In the genomic region with DNA sequence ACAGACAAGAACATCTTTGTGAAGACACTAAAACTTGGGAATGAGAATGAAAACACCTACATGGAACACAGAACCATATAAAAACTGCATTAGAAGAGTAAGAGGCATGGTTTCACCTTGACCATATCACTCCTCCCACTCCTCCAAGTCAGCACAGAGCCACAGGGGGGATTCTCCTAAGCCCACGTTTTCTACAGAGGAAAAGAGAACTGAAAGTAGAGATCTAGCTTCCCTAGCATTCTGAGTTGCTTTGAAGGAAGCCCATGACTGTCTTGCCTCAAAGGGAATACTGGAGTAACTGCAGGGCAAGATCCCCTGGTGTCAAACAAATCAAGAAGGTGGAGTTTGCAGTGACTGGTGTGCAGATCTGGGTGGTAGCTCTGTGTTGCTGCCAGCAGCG, we compare ENCODE assay signal across 24 cellular contexts.
"Had no signal": no experiment of that assay in that cellular context is flagged by ENCODE, and none has a peak within 500 bp of the region (broad histone marks: within the 10 kb centered on the region; RNA-seq: fewer than 3 reads in every experiment).

No MANE protein-coding gene starts in this region.

- ATAC-seq: esophagus mucosa; naive thymus-derived CD4-positive, alpha-beta T cell; stimulated activated effector memory CD8-positive, alpha-beta T cell treated with anti-CD3 and anti-CD28 coated beads, Interleukin-12 subunit alpha, Interleukin-12 subunit beta, amount 100 ng/mL, for 72 hours had no signal

- H3K4me3 ChIP-seq: lung, stomach, suprapubic skin, transverse colon, vagina had no signal

- DNase-seq: activated CD4-positive, alpha-beta T cell treated with anti-CD3 and anti-CD28 coated beads for 1 hour; activated CD4-positive, alpha-beta T cell treated with anti-CD3 and anti-CD28 coated beads, Interleukin-2, amount 50 U/mL, for 1 hour; activated CD8-positive, alpha-beta memory T cell treated with anti-CD3 and anti-CD28 coated beads for 24 hours; activated CD8-positive, alpha-beta memory T cell treated with anti-CD3 and anti-CD28 coated beads, Interleukin-2, amount 50 U/mL, for 4 hours; activated naive CD4-positive, alpha-beta T cell treated with anti-CD3 and anti-CD28 coated beads for 36 hours; activated T-cell treated with anti-CD3 and anti-CD28 coated beads, Interleukin-2, amount 50 U/mL, for 48 hours; dermis blood vessel endothelial cell; effector CD8-positive, alpha-beta T cell; foreskin melanocyte; kidney; naive thymus-derived CD4-positive, alpha-beta T cell; occipital lobe; small intestine; stimulated activated CD4-positive, alpha-beta T cell treated with anti-CD3 and anti-CD28 coated beads, Interleukin-2, amount 100 ng/mL, for 24 hours; stomach; transverse colon; WERI-Rb-1 had no signal

- H3K4me3 Mint-ChIP-seq: activated naive CD4-positive, alpha-beta T cell treated with anti-CD3 and anti-CD28 coated beads for 36 hours; naive thymus-derived CD4-positive, alpha-beta T cell; neural crest cell; stimulated activated effector memory CD8-positive, alpha-beta T cell treated with anti-CD3 and anti-CD28 coated beads, Interleukin-12 subunit alpha, Interleukin-12 subunit beta, amount 100 ng/mL, for 72 hours; T-helper 2 cell treated with Interferon-gamma antibody and Interleukin-4, amounts not matched to agents 5 μg/mL and 100 μg/mL, for 36 hours had no signal

- H3K9me3 ChIP-seq: stomach, suprapubic skin, vagina had no signal

- H3K27me3 Mint-ChIP-seq: naive thymus-derived CD4-positive, alpha-beta T cell had no signal

- H3K27ac ChIP-seq: stomach, suprapubic skin, transverse colon, vagina, WERI-Rb-1 had no signal

- H3K36me3 ChIP-seq: transverse colon had no signal

- H3K27ac Mint-ChIP-seq: activated naive CD4-positive, alpha-beta T cell treated with anti-CD3 and anti-CD28 coated beads for 36 hours; stimulated activated effector memory CD8-positive, alpha-beta T cell treated with anti-CD3 and anti-CD28 coated beads, Interleukin-12 subunit alpha, Interleukin-12 subunit beta, amount 100 ng/mL, for 72 hours; T-helper 2 cell treated with Interferon-gamma antibody and Interleukin-4, amounts not matched to agents 5 μg/mL and 100 μg/mL, for 36 hours had no signal

- H3K4me1 Mint-ChIP-seq: neural crest cell; stimulated activated effector memory CD8-positive, alpha-beta T cell treated with anti-CD3 and anti-CD28 coated beads, Interleukin-12 subunit alpha, Interleukin-12 subunit beta, amount 100 ng/mL, for 72 hours had no signal

- H3K27me3 ChIP-seq: stomach, suprapubic skin, transverse colon, vagina had no signal
